In the genomic region with DNA sequence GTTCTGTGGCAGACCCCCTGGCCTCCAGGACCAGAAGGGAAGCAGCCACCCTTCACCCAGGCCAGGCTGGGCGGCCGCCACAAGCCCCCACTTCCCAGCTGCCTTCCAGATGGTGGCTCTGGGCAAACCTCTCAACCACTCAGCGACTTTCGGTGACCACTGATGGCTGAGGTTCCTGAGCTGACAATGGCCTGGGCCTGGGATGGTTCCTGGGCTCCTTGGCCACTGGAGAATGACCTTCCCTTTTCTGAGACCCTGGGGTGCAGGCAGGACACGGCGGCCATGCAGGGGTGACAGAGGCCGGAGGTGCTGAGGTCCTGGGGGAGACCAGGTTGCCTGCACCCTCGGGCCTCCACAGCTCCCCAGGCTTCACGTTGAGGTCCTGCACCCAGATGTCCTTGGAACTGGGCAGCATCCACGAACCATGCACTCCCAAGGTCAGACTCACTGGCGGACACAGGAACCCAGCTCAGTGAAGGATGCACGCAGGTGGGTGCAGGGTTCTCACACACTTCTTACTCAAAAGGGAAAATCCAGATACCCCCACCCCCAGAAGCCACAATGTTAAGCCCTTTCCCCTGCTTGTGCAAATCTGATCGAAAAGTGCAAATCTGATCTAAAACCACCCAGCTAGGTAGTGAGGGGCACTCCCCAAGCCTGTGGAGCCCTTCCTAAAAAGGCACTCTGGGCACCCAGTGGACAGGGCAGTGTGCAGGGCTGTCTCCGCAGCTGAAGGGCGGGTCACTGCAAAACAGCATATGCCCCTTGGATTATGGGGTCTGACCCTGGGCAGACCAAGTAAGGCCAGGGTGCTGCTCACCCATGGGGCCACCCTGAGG, we compare ENCODE assay signal across 22 cellular contexts. TPM values are rescaled to one million over a fixed set of nuclear protein-coding genes. Genes with fewer than 3 reads are reported as not detected.
DNase-seq lines count a peak whose midpoint lies in the region; ATAC-seq and TF ChIP-seq lines count a peak whose summit lies in the region.
"Had no signal": no experiment of that assay in that cellular context is flagged by ENCODE, and none has a peak within 500 bp of the region (broad histone marks: within the 10 kb centered on the region; RNA-seq: fewer than 3 reads in every experiment).

No MANE protein-coding gene starts in this region.

- no peak overlapping the region for H3K4me3 ChIP-seq in CD4-positive, alpha-beta memory T cell (ENCODE audit: low read length in 2 of 2)
- H3K4me3 ChIP-seq in endodermal cell (ENCODE audit: low read length): no peak overlapping the region
- H3K4me3 ChIP-seq: A549, cardiac muscle cell, ovary had no signal

- H3K27me3 ChIP-seq in CD4-positive, alpha-beta memory T cell (ENCODE audit: insufficient read depth, low read length): no peaks in the 10 kb centered on the region
- no peaks in the 10 kb centered on the region for H3K27me3 ChIP-seq in endodermal cell (ENCODE audit: control insufficient read depth, insufficient read depth, low read length, poor library complexity, severe bottlenecking)
- H3K27me3 ChIP-seq: BE2C, cardiac muscle cell, ovary had no signal

- H3K36me3 ChIP-seq in CD4-positive, alpha-beta memory T cell (ENCODE audit: insufficient read depth, low read length): peaks cover 29% of the 10 kb centered on the region
- peaks cover 50% of the 10 kb centered on the region for H3K36me3 ChIP-seq in endodermal cell (ENCODE audit: control insufficient read depth, insufficient read depth, low read length)
- H3K36me3 ChIP-seq: ovary had no signal

- H3K4me1 Mint-ChIP-seq in activated CD4-positive, alpha-beta memory T cell treated with anti-CD3 and anti-CD28 coated beads for 36 hours (ENCODE audit: low read depth): peaks cover 37% of the 10 kb centered on the region
- H3K4me1 Mint-ChIP-seq in activated CD4-positive, alpha-beta memory T cell treated with anti-CD3 and anti-CD28 coated beads, Interleukin-2, amount 10 ng/mL, durations not matched to agents 7 days and 5 days: peaks cover 52% of the 10 kb centered on the region
- H3K4me1 Mint-ChIP-seq in CD4-positive, alpha-beta memory T cell: peaks cover 29 to 72% (median 49%) of the 10 kb centered on the region in 4 donors
- peaks cover 11% of the 10 kb centered on the region for H3K4me1 Mint-ChIP-seq in activated B cell treated with CpG ODN at 0.5 μM for 24 hours
- peaks cover 13% of the 10 kb centered on the region for H3K4me1 Mint-ChIP-seq in endodermal cell

- peaks cover 46% of the 10 kb centered on the region for H3K36me3 Mint-ChIP-seq in activated CD4-positive, alpha-beta memory T cell treated with anti-CD3 and anti-CD28 coated beads for 36 hours
- peaks cover 58% of the 10 kb centered on the region for H3K36me3 Mint-ChIP-seq in activated CD4-positive, alpha-beta memory T cell treated with anti-CD3 and anti-CD28 coated beads, Interleukin-2, amount 10 ng/mL, durations not matched to agents 7 days and 5 days (ENCODE audit: low read depth)
- peaks cover 10 to 40% of the 10 kb centered on the region in 2 donors for H3K36me3 Mint-ChIP-seq in CD4-positive, alpha-beta memory T cell
- H3K36me3 Mint-ChIP-seq in activated B cell treated with CpG ODN at 0.5 μM for 24 hours (ENCODE audit: low read depth) (peaks cover 40% of the 10 kb centered on the region), endodermal cell (ENCODE audit: low read depth) (peaks cover 50% of the 10 kb centered on the region)

- no peak overlapping the region for H3K9ac ChIP-seq in endodermal cell (ENCODE audit: extremely low read depth, low read length, poor library complexity, severe bottlenecking)

- no peak for ATAC-seq in activated B cell treated with CpG ODN at 0.5 μM for 24 hours (ENCODE audit: low read depth)
- ATAC-seq: A549 had no signal

- peaks cover 16% of the 10 kb centered on the region for H3K9me3 Mint-ChIP-seq in activated CD4-positive, alpha-beta memory T cell treated with anti-CD3 and anti-CD28 coated beads for 36 hours
- H3K9me3 Mint-ChIP-seq in activated CD4-positive, alpha-beta memory T cell treated with anti-CD3 and anti-CD28 coated beads, Interleukin-2, amount 10 ng/mL, durations not matched to agents 7 days and 5 days: peaks cover 16% of the 10 kb centered on the region
- peaks cover 0 to 17% (median 13%) of the 10 kb centered on the region in 8 donors for H3K9me3 Mint-ChIP-seq in CD4-positive, alpha-beta memory T cell
- H3K9me3 Mint-ChIP-seq in activated B cell treated with CpG ODN at 0.5 μM for 24 hours (peaks cover 5% of the 10 kb centered on the region), endodermal cell (peaks cover 18% of the 10 kb centered on the region)
- H3K9me3 Mint-ChIP-seq: type B pancreatic cell had no signal

- 90% methylated on average over 10 to 15 of the region's 15 CpGs for WGBS in endodermal cell (ENCODE audit: insufficient coverage in 1 of 2, insufficient read length in 1 of 2), 2 experiments

- DNase-seq in activated CD4-positive, alpha-beta memory T cell treated with anti-CD3 and anti-CD28 coated beads for 36 hours: peak; percentile 15
- no peak for DNase-seq in activated CD4-positive, alpha-beta memory T cell treated with anti-CD3 and anti-CD28 coated beads, Interleukin-2, amount 10 ng/mL, durations not matched to agents 7 days and 5 days
- no peak for DNase-seq in CD4-positive, alpha-beta memory T cell
- DNase-seq in activated B cell treated with CpG ODN at 0.5 μM for 24 hours (no peak), endodermal cell (peak; percentile 44), COLO829 (ENCODE audit: low spot score) (no peak), kidney tubule cell (ENCODE audit: low spot score) (no peak)
- DNase-seq in NK-92 treated with Interleukin-12 subunit alpha and Interleukin-12 subunit beta, amount 100 ng/mL, for 24 hours (lab: John Stamatoyannopoulos, UW): no peak
- DNase-seq: activated CD4-positive, alpha-beta T cell treated with anti-CD3 and anti-CD28 coated beads, Interleukin-2, amount 50 U/mL, for 4 hours; BE2C; Karpas-422; MV-4-11; NCI-H2171 treated with DMSO at 0.1 percent for 48 hours; NCI-H526 treated with DMSO at 0.1 percent for 48 hours; stimulated activated CD4-positive, alpha-beta T cell treated with anti-CD3 and anti-CD28 coated beads, Interleukin-4, amount 100 ng/mL, for 4 hours; WERI-Rb-1 had no signal

- no peak overlapping the region for H3K27ac ChIP-seq in CD4-positive, alpha-beta memory T cell (ENCODE audit: low read depth, low read length)
- H3K27ac ChIP-seq in endodermal cell (ENCODE audit: low read depth, low read length): no peak overlapping the region
- H3K27ac ChIP-seq: cardiac muscle cell, ovary, WERI-Rb-1 had no signal

- intact Hi-C loops in activated CD4-positive, alpha-beta memory T cell treated with anti-CD3 and anti-CD28 coated beads for 36 hours (cut with micrococcal nuclease): no loop called here
- intact Hi-C loops in CD4-positive, alpha-beta memory T cell (cut with micrococcal nuclease): no loop called here
- intact Hi-C loops in activated B cell treated with CpG ODN at 0.5 μM for 24 hours (cut with micrococcal nuclease): no loop called here

- H3K4me3 Mint-ChIP-seq in activated CD4-positive, alpha-beta memory T cell treated with anti-CD3 and anti-CD28 coated beads for 36 hours: no peak overlapping the region
- no peak overlapping the region for H3K4me3 Mint-ChIP-seq in activated CD4-positive, alpha-beta memory T cell treated with anti-CD3 and anti-CD28 coated beads, Interleukin-2, amount 10 ng/mL, durations not matched to agents 7 days and 5 days
- no peak overlapping the region for H3K4me3 Mint-ChIP-seq in CD4-positive, alpha-beta memory T cell
- H3K4me3 Mint-ChIP-seq in activated B cell treated with CpG ODN at 0.5 μM for 24 hours (no peak overlapping the region), endodermal cell (no peak overlapping the region)
- H3K4me3 Mint-ChIP-seq: dendritic cell treated with granulocyte-macrophage colony-stimulating factor and Interleukin-4, amounts not matched to agents 40 ng/mL and 50 ng/mL, for 4 days; memory B cell; type B pancreatic cell had no signal

- no peak for TF ChIP-seq CTCF in activated B cell treated with CpG ODN at 0.5 μM for 24 hours (IDR thresholded peaks at IDR 0.05)
- TF ChIP-seq CTCF in endodermal cell (conservative IDR thresholded peaks at IDR 0.05): no peak

- H3K4me1 ChIP-seq in CD4-positive, alpha-beta memory T cell (ENCODE audit: insufficient read depth, low read length): peaks cover 44% of the 10 kb centered on the region
- H3K4me1 ChIP-seq in endodermal cell (ENCODE audit: control insufficient read depth, insufficient read depth, low read length): peaks cover 9% of the 10 kb centered on the region
- H3K4me1 ChIP-seq: BE2C had no signal

- peak overlapping the region; percentile 38 for H3K27ac Mint-ChIP-seq in activated CD4-positive, alpha-beta memory T cell treated with anti-CD3 and anti-CD28 coated beads for 36 hours
- H3K27ac Mint-ChIP-seq in activated CD4-positive, alpha-beta memory T cell treated with anti-CD3 and anti-CD28 coated beads, Interleukin-2, amount 10 ng/mL, durations not matched to agents 7 days and 5 days: no peak overlapping the region
- peak overlapping the region in 4 of 7 donors; percentile 35 to 68 (median 58) for H3K27ac Mint-ChIP-seq in CD4-positive, alpha-beta memory T cell
- H3K27ac Mint-ChIP-seq in activated B cell treated with CpG ODN at 0.5 μM for 24 hours (peak overlapping the region; percentile 12), endodermal cell (no peak overlapping the region)
- H3K27ac Mint-ChIP-seq: dendritic cell treated with granulocyte-macrophage colony-stimulating factor and Interleukin-4, amounts not matched to agents 40 ng/mL and 50 ng/mL, for 4 days; memory B cell; type B pancreatic cell had no signal

- CTCF ChIA-PET in activated CD4-positive, alpha-beta memory T cell treated with anti-CD3 and anti-CD28 coated beads for 36 hours (lab: Charles Lee): interaction anchor here (1.1 to 4.7 kb wide), 2 partner anchors 10 to 13 kb away, joined by 4 to 23 read pairs; partner anchors contain the start of gene PHLDA2
- CTCF ChIA-PET in activated CD4-positive, alpha-beta memory T cell treated with anti-CD3 and anti-CD28 coated beads, Interleukin-2, amount 10 ng/mL, durations not matched to agents 7 days and 5 days (lab: Charles Lee): no interaction called here
- CTCF ChIA-PET in CD4-positive, alpha-beta memory T cell (lab: Charles Lee; ENCODE audit: partially characterized antibody): interaction anchor here (0.8 to 1.9 kb wide), 3 partner anchors 9 to 78 kb away, joined by 3 to 6 read pairs (median 5); no protein-coding TSS in a partner anchor
- CTCF ChIA-PET in activated B cell treated with CpG ODN at 0.5 μM for 24 hours (lab: Charles Lee): no interaction called here

- peaks cover 0 to 6% of the 10 kb centered on the region in 2 donors for H3K9me3 ChIP-seq in CD4-positive, alpha-beta memory T cell (ENCODE audit: control insufficient read depth in 1 of 2, low read length in 2 of 2)
- H3K9me3 ChIP-seq in endodermal cell (ENCODE audit: control insufficient read depth, low read length): peaks cover 19% of the 10 kb centered on the region
- H3K9me3 ChIP-seq: BE2C, ovary had no signal

- POLR2A ChIA-PET in activated CD4-positive, alpha-beta memory T cell treated with anti-CD3 and anti-CD28 coated beads for 36 hours (lab: Charles Lee): interaction anchor here (2.0 kb wide), 1 partner anchor 14 kb away, joined by 11 read pairs; the partner anchor contains the start of gene PHLDA2
- POLR2A ChIA-PET in activated CD4-positive, alpha-beta memory T cell treated with anti-CD3 and anti-CD28 coated beads, Interleukin-2, amount 10 ng/mL, durations not matched to agents 7 days and 5 days (lab: Charles Lee): interaction anchor here (0.9 to 4.3 kb wide), 9 partner anchors 9 to 147 kb away, joined by 3 to 17 read pairs (median 4); a partner anchor contains a TSS
- POLR2A ChIA-PET in CD4-positive, alpha-beta memory T cell (lab: Charles Lee; ENCODE audit: partially characterized antibody): interaction anchor here (1.0 to 2.7 kb wide), 8 partner anchors 9 to 114 kb away, joined by 3 to 10 read pairs (median 4); partner anchors contain the start of genes CDKN1C and PHLDA2
- POLR2A ChIA-PET in activated B cell treated with CpG ODN at 0.5 μM for 24 hours (lab: Charles Lee): no interaction called here

- H3K27me3 Mint-ChIP-seq in activated CD4-positive, alpha-beta memory T cell treated with anti-CD3 and anti-CD28 coated beads for 36 hours: no peaks in the 10 kb centered on the region
- no peaks in the 10 kb centered on the region for H3K27me3 Mint-ChIP-seq in activated CD4-positive, alpha-beta memory T cell treated with anti-CD3 and anti-CD28 coated beads, Interleukin-2, amount 10 ng/mL, durations not matched to agents 7 days and 5 days
- H3K27me3 Mint-ChIP-seq in CD4-positive, alpha-beta memory T cell: no peaks in the 10 kb centered on the region
- H3K27me3 Mint-ChIP-seq in activated B cell treated with CpG ODN at 0.5 μM for 24 hours (no peaks in the 10 kb centered on the region), endodermal cell (ENCODE audit: insufficient read depth) (no peaks in the 10 kb centered on the region)
- H3K27me3 Mint-ChIP-seq: dendritic cell treated with granulocyte-macrophage colony-stimulating factor and Interleukin-4, amounts not matched to agents 40 ng/mL and 50 ng/mL, for 4 days; memory B cell had no signal

RNA-seq across cellular contexts. Expression of gene PHLDA2, which starts 13.9 kb away (rescaled TPM):
- total RNA-seq in activated CD4-positive, alpha-beta memory T cell treated with anti-CD3 and anti-CD28 coated beads for 36 hours: 1 to 10 TPM; 7.6 to 8.3 TPM
- total RNA-seq in activated CD4-positive, alpha-beta memory T cell treated with anti-CD3 and anti-CD28 coated beads, Interleukin-2, amount 10 ng/mL, durations not matched to agents 7 days and 5 days: 1 to 10 TPM; 3.7 to 5.0 TPM
- total RNA-seq in CD4-positive, alpha-beta memory T cell: 1 to 10 TPM; 1.1 TPM
- polyA plus RNA-seq in CD4-positive, alpha-beta memory T cell: 1 to 10 TPM in 1 of 2 donors, under 1 TPM in 1; 0.58 to 1.9 TPM
- total RNA-seq in activated B cell treated with CpG ODN at 0.5 μM for 24 hours (0.42 and 0.54 TPM in 2 replicates), endodermal cell (1 to 10 TPM; 3.0 to 5.1 TPM)
- polyA plus RNA-seq in endodermal cell (2013, experiment 1 of 2): 4.5 TPM
- 5.4 TPM for polyA plus RNA-seq in endodermal cell (2013, experiment 2 of 2)

RNA-seq across cellular contexts. Expression of gene NAP1L4, which starts 49.0 kb away (rescaled TPM):
- 100 to 1,000 TPM; 261 to 263 TPM for total RNA-seq in activated CD4-positive, alpha-beta memory T cell treated with anti-CD3 and anti-CD28 coated beads for 36 hours
- 100 to 1,000 TPM; 299 to 314 TPM for total RNA-seq in activated CD4-positive, alpha-beta memory T cell treated with anti-CD3 and anti-CD28 coated beads, Interleukin-2, amount 10 ng/mL, durations not matched to agents 7 days and 5 days
- 100 to 1,000 TPM; 299 to 303 TPM for total RNA-seq in CD4-positive, alpha-beta memory T cell
- polyA plus RNA-seq in CD4-positive, alpha-beta memory T cell: 100 to 1,000 TPM; 153 to 160 TPM
- total RNA-seq in activated B cell treated with CpG ODN at 0.5 μM for 24 hours: 112 and 115 TPM in 2 replicates
- 100 to 1,000 TPM; 198 to 206 TPM for total RNA-seq in endodermal cell
- polyA plus RNA-seq in endodermal cell (2013, experiment 1 of 2): 171 TPM
- polyA plus RNA-seq in endodermal cell (2013, experiment 2 of 2): 165 TPM

RNA-seq across cellular contexts. Expression of gene CDKN1C, which starts 57.5 kb away (rescaled TPM):
- total RNA-seq in activated CD4-positive, alpha-beta memory T cell treated with anti-CD3 and anti-CD28 coated beads for 36 hours: under 1 TPM; 0.41 to 0.69 TPM
- total RNA-seq in activated CD4-positive, alpha-beta memory T cell treated with anti-CD3 and anti-CD28 coated beads, Interleukin-2, amount 10 ng/mL, durations not matched to agents 7 days and 5 days: under 1 TPM; 0.55 to 0.60 TPM
- 1 to 10 TPM; 4.9 to 6.1 TPM for total RNA-seq in CD4-positive, alpha-beta memory T cell
- under 1 TPM; 0.10 to 0.73 TPM for polyA plus RNA-seq in CD4-positive, alpha-beta memory T cell
- 1.1 and 1.4 TPM in 2 replicates for total RNA-seq in activated B cell treated with CpG ODN at 0.5 μM for 24 hours
- total RNA-seq in endodermal cell: 10 to 100 TPM; 37.6 to 60.9 TPM
- polyA plus RNA-seq in endodermal cell (2013, experiment 1 of 2): 174 TPM
- 148 TPM for polyA plus RNA-seq in endodermal cell (2013, experiment 2 of 2)

Comparison
In these comparisons a context has a peak if more than half of its experiments do, and no peak if none do; other contexts are left out.
1. DNase-seq: peak in activated CD4-positive, alpha-beta memory T cell treated with anti-CD3 and anti-CD28 coated beads for 36 hours (single experiment) and endodermal cell (single experiment); none in activated CD4-positive, alpha-beta memory T cell treated with anti-CD3 and anti-CD28 coated beads, Interleukin-2, amount 10 ng/mL, durations not matched to agents 7 days and 5 days (single experiment), CD4-positive, alpha-beta memory T cell (0 of 5), activated B cell treated with CpG ODN at 0.5 μM for 24 hours (single experiment), COLO829 (single experiment), NK-92 treated with Interleukin-12 subunit alpha and Interleukin-12 subunit beta, amount 100 ng/mL, for 24 hours (single experiment) and kidney tubule cell (single experiment).
2. H3K27ac Mint-ChIP-seq: peak in activated CD4-positive, alpha-beta memory T cell treated with anti-CD3 and anti-CD28 coated beads for 36 hours (single experiment), CD4-positive, alpha-beta memory T cell (4 of 7) and activated B cell treated with CpG ODN at 0.5 μM for 24 hours (single experiment); none in activated CD4-positive, alpha-beta memory T cell treated with anti-CD3 and anti-CD28 coated beads, Interleukin-2, amount 10 ng/mL, durations not matched to agents 7 days and 5 days (single experiment) and endodermal cell (single experiment).
3. CTCF ChIA-PET loops: an anchor here in activated CD4-positive, alpha-beta memory T cell treated with anti-CD3 and anti-CD28 coated beads for 36 hours (1.1 to 4.7 kb wide) and CD4-positive, alpha-beta memory T cell (0.8 to 1.9 kb wide); none called in activated CD4-positive, alpha-beta memory T cell treated with anti-CD3 and anti-CD28 coated beads, Interleukin-2, amount 10 ng/mL, durations not matched to agents 7 days and 5 days and activated B cell treated with CpG ODN at 0.5 μM for 24 hours.
4. RNA of gene CDKN1C, which starts 57.5 kb away (total RNA-seq): 37.6 to 60.9 TPM in endodermal cell; 4.9 to 6.1 TPM in CD4-positive, alpha-beta memory T cell, 1.1 to 1.4 TPM in activated B cell treated with CpG ODN at 0.5 μM for 24 hours, 0.41 to 0.69 TPM in activated CD4-positive, alpha-beta memory T cell treated with anti-CD3 and anti-CD28 coated beads for 36 hours and 0.55 to 0.60 TPM in activated CD4-positive, alpha-beta memory T cell treated with anti-CD3 and anti-CD28 coated beads, Interleukin-2, amount 10 ng/mL, durations not matched to agents 7 days and 5 days; every median in the first group is over 4 times any median in the second.